1 cellular context compared by ENCODE assay signal in genomic region chr9:128393171-128393761, GRCh38.
TF ChIP-seq lines count a peak whose summit lies in the region.

No MANE protein-coding gene starts in this region.

TF ChIP-seq in H1, 55 proteins besides CTCF, POLR2A, EP300 and RAD21 (continued from another document):
- no peak for TF ChIP-seq E2F6 (IDR thresholded peaks at IDR 0.05)
- TF ChIP-seq POLR2AphosphoS5 (IDR thresholded peaks at IDR 0.05; ENCODE audit: low read depth, low read length): no peak
- peak; percentile 75 for TF ChIP-seq TEAD4 (IDR thresholded peaks at IDR 0.05; ENCODE audit: low read depth, low read length)
- TF ChIP-seq POU5F1 (IDR thresholded peaks at IDR 0.05; ENCODE audit: low read depth, low read length): no peak
- TF ChIP-seq RNF2 (IDR thresholded peaks at IDR 0.05; ENCODE audit: borderline replicate concordance, low read depth, low read length, missing control alignments, poor library complexity, severe bottlenecking): no peak
- TF ChIP-seq TBP (IDR thresholded peaks at IDR 0.05; ENCODE audit: low read depth, low read length): peak; percentile 39; the same call in 1 of the 2 replicates
